In genomic region chr14:38761033-38761432, GRCh38 we compare ENCODE assay signal across 7 cellular contexts.
"Had no signal": no experiment of that assay in that cellular context is flagged by ENCODE, and none has a peak within 500 bp of the region (broad histone marks: within the 10 kb centered on the region; RNA-seq: fewer than 3 reads in every experiment).

No MANE protein-coding gene starts in this region.

- H3K4me3 ChIP-seq: GM23248, K562 had no signal

- FAIRE-seq: HTR-8/SVneo, K562 had no signal

- H3K27ac ChIP-seq: GM23248 had no signal

- DNase-seq: GM23248, GOT3, H7, HCEC 1CT, IMR-90 had no signal

- H2AFZ ChIP-seq: GM23248 had no signal

- H3K9ac ChIP-seq: GM23248 had no signal

- ATAC-seq: K562 had no signal
